Comparison of ENCODE assay signal across 12 cellular contexts in the genomic region with DNA sequence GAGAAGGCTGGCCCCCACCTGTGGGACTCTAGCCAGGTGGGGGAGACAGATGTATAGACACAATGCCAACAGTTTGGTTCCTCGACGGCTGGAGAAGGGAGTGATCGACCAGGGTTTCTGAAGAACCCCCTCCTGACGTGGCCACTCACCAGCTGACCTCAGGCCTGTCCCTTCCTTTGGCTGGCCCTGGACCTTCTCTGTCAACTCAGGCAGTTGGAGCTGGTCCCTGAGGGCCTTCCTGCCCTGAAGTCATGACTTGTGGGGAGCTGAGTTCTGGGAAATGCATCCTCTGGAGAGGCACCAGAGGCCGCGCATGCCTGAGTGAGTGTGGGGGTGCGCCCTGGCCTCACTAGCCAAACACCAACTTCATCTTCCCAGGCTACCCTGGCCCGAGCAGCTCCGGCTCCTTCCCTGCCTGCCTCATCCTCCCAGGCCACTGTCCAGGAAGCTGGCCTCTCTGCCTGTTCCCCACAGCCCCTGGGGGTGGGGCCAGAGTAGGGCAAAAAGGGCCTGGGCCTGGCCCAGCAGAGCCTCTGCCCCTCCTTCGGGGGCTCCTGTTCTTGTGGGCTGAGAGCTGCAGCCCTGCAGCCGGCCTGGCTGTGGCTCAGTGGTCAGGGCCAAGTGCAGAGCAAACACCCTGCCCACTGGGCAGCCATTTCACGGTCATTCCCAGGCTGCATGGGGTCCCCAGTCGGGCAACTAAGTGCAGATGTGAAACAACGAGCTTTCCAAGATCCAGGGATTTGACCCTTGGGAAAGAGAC. TPM values are rescaled to one million over a fixed set of nuclear protein-coding genes. Genes with fewer than 3 reads are reported as not detected.
A peak's percentile ranks its signal among the peaks of the same experiment; 100 is the strongest.
DNase-seq lines count a peak whose midpoint lies in the region; ATAC-seq and TF ChIP-seq lines count a peak whose summit lies in the region.
"Had no signal": no experiment of that assay in that cellular context is flagged by ENCODE, and none has a peak within 500 bp of the region (broad histone marks: within the 10 kb centered on the region; RNA-seq: fewer than 3 reads in every experiment).

No MANE protein-coding gene starts in this region.

- H3K4me3 Mint-ChIP-seq in activated CD4-positive, alpha-beta T cell treated with anti-CD3 and anti-CD28 coated beads, Interleukin-2, amount 10 ng/mL, durations not matched to agents 7 days and 5 days = no peak overlapping the region
- H3K4me3 Mint-ChIP-seq: activated T-helper 1 cell treated with anti-CD3 and anti-CD28 coated beads, Interleukin-12 subunit alpha, Interleukin-12 subunit beta, Interleukin-2, Interleukin-4 antibody, amounts not matched to agents 30 ng/mL and 10 ng/mL and 1 ng/mL, durations not matched to agents 14 hours and 24 hours and 36 hours; B cell; naive B cell had no signal

- H3K4me1 ChIP-seq in Peyer's patch = peaks cover 7 to 38% (median 14%) of the 10 kb centered on the region in 4 donors
- peaks cover 8% of the 10 kb centered on the region for H3K4me1 ChIP-seq in ovary (ENCODE audit: insufficient read depth)

- POLR2A ChIA-PET in activated CD4-positive, alpha-beta T cell treated with anti-CD3 and anti-CD28 coated beads, Interleukin-2, amount 10 ng/mL, durations not matched to agents 7 days and 5 days (lab: Charles Lee) = no interaction called here

- H3K27ac ChIP-seq in Peyer's patch (peak overlapping the region; percentile 35 to 78 (median 69)), ovary (peak overlapping the region; percentile 52 to 55)

- CTCF ChIA-PET in activated CD4-positive, alpha-beta T cell treated with anti-CD3 and anti-CD28 coated beads, Interleukin-2, amount 10 ng/mL, durations not matched to agents 7 days and 5 days (lab: Charles Lee) = interaction anchor here (0.6 to 2.9 kb wide), 10 partner anchors 8 to 157 kb away, joined by 3 to 11 read pairs (median 4); no protein-coding TSS in a partner anchor

- DNase-seq in AG09319 (ENCODE audit: extremely low read depth, low read depth) (peak; percentile 27), Peyer's patch (no peak), fibroblast of villous mesenchyme (ENCODE audit: low read depth) (peak; percentile 57), ovary (peak in 3 of 5 donors; percentile 46 to 65 (median 52)), amniotic stem cell (lab: John Stamatoyannopoulos, UW) (no peak)
- no peak for DNase-seq in activated CD4-positive, alpha-beta T cell treated with anti-CD3 and anti-CD28 coated beads, Interleukin-2, amount 10 ng/mL, durations not matched to agents 7 days and 5 days
- DNase-seq: naive B cell, T-helper 2 cell had no signal

- no peak for TF ChIP-seq CTCF in AG09319 (IDR thresholded peaks at IDR 0.05; ENCODE audit: low read depth, low read length)
- TF ChIP-seq CTCF in Peyer's patch (IDR thresholded peaks at IDR 0.05) = no peak
- no peak for TF ChIP-seq CTCF in fibroblast of villous mesenchyme (IDR thresholded peaks at IDR 0.05; ENCODE audit: insufficient read depth, low read depth, low read length)
- TF ChIP-seq CTCF in ovary (IDR thresholded peaks at IDR 0.05) = no peak

- 34 to 51% (median 36%) methylated on average over 14 of the region's 14 CpGs for WGBS in ovary, 3 donors

- H3K9me3 Mint-ChIP-seq in activated CD4-positive, alpha-beta T cell treated with anti-CD3 and anti-CD28 coated beads, Interleukin-2, amount 10 ng/mL, durations not matched to agents 7 days and 5 days = no peaks in the 10 kb centered on the region
- H3K9me3 Mint-ChIP-seq: activated T-helper 1 cell treated with anti-CD3 and anti-CD28 coated beads, Interleukin-12 subunit alpha, Interleukin-12 subunit beta, Interleukin-2, Interleukin-4 antibody, amounts not matched to agents 30 ng/mL and 10 ng/mL and 1 ng/mL, durations not matched to agents 14 hours and 24 hours and 36 hours; naive B cell had no signal

- TF ChIP-seq EP300 in ovary (IDR thresholded peaks at IDR 0.05) = no peak

- no peaks in the 10 kb centered on the region for H3K36me3 Mint-ChIP-seq in activated CD4-positive, alpha-beta T cell treated with anti-CD3 and anti-CD28 coated beads, Interleukin-2, amount 10 ng/mL, durations not matched to agents 7 days and 5 days (ENCODE audit: low read depth)
- H3K36me3 Mint-ChIP-seq: naive B cell had no signal

- intact Hi-C loops in ovary (cut with DNase I) = loop anchor here in 3 of 4 donors (5.0 to 10.0 kb wide), 4 partner anchors 71 to 131 kb away; a partner anchor contains a TSS

- no peaks in the 10 kb centered on the region for H3K27me3 Mint-ChIP-seq in activated CD4-positive, alpha-beta T cell treated with anti-CD3 and anti-CD28 coated beads, Interleukin-2, amount 10 ng/mL, durations not matched to agents 7 days and 5 days
- H3K27me3 Mint-ChIP-seq: B cell, naive B cell had no signal

- no peaks in the 10 kb centered on the region for H3K27me3 ChIP-seq in Peyer's patch
- no peaks in the 10 kb centered on the region for H3K27me3 ChIP-seq in ovary

- H3K4me3 ChIP-seq in Peyer's patch (no peak overlapping the region), fibroblast of villous mesenchyme (ENCODE audit: low read depth, low read length) (no peak overlapping the region), ovary (no peak overlapping the region)

- H3K36me3 ChIP-seq in Peyer's patch (no peaks in the 10 kb centered on the region), ovary (no peaks in the 10 kb centered on the region)

- ATAC-seq in HG02938 (IDR thresholded peaks at IDR 0.05; ENCODE audit: unreplicated experiment) = no peak
- ATAC-seq in HG02884 (IDR thresholded peaks at IDR 0.05; ENCODE audit: unreplicated experiment) = no peak

- H3K9me3 ChIP-seq in Peyer's patch (no peaks in the 10 kb centered on the region), ovary (no peaks in the 10 kb centered on the region)

- H3K27ac Mint-ChIP-seq in activated CD4-positive, alpha-beta T cell treated with anti-CD3 and anti-CD28 coated beads, Interleukin-2, amount 10 ng/mL, durations not matched to agents 7 days and 5 days = no peak overlapping the region
- H3K27ac Mint-ChIP-seq: activated T-helper 1 cell treated with anti-CD3 and anti-CD28 coated beads, Interleukin-12 subunit alpha, Interleukin-12 subunit beta, Interleukin-2, Interleukin-4 antibody, amounts not matched to agents 30 ng/mL and 10 ng/mL and 1 ng/mL, durations not matched to agents 14 hours and 24 hours and 36 hours; B cell had no signal

- peaks cover 36% of the 10 kb centered on the region for H3K4me1 Mint-ChIP-seq in activated CD4-positive, alpha-beta T cell treated with anti-CD3 and anti-CD28 coated beads, Interleukin-2, amount 10 ng/mL, durations not matched to agents 7 days and 5 days

- TF ChIP-seq POLR2A in Peyer's patch (IDR thresholded peaks at IDR 0.05) = no peak
- TF ChIP-seq POLR2A in ovary (IDR thresholded peaks at IDR 0.05) = no peak

RNA-seq across cellular contexts. Expression of a gene that starts 23.6 kb away (rescaled TPM):
- total RNA-seq in Peyer's patch (100 to 1,000 TPM in 1 of 4 donors, 10 to 100 TPM in 3; 75.7 to 116 (median 92.9) TPM), fibroblast of villous mesenchyme (14.7 and 18.4 TPM in 2 replicates), ovary (10 to 100 TPM; 60.9 to 93.7 (median 78.2) TPM)
- polyA plus RNA-seq in ovary = 100 to 1,000 TPM in 1 of 2 donors, 10 to 100 TPM in 1; 87.4 to 118 TPM
- total RNA-seq in activated CD4-positive, alpha-beta T cell treated with anti-CD3 and anti-CD28 coated beads, Interleukin-2, amount 10 ng/mL, durations not matched to agents 7 days and 5 days = 10 to 100 TPM; 74.3 to 75.5 TPM

RNA-seq across cellular contexts. Expression of a gene that starts 49.0 kb away (rescaled TPM):
- total RNA-seq in Peyer's patch = 10 to 100 TPM in 1 of 4 donors, 1 to 10 TPM in 3; 2.8 to 16.5 (median 4.1) TPM
- 9.7 and 10.4 TPM in 2 replicates for total RNA-seq in fibroblast of villous mesenchyme
- 10 to 100 TPM in 5 of 7 donors, 1 to 10 TPM in 2; 6.9 to 30.7 (median 26.1) TPM for total RNA-seq in ovary
- polyA plus RNA-seq in ovary = 10 to 100 TPM; 13.0 to 17.6 TPM
- total RNA-seq in activated CD4-positive, alpha-beta T cell treated with anti-CD3 and anti-CD28 coated beads, Interleukin-2, amount 10 ng/mL, durations not matched to agents 7 days and 5 days = 10 to 100 TPM; 14.3 to 17.1 TPM

Comparison
In these comparisons a context has a peak if more than half of its experiments do, and no peak if none do; other contexts are left out.
1. DNase-seq: peak in AG09319 (single experiment), fibroblast of villous mesenchyme (single experiment) and ovary (3 of 5); none in Peyer's patch (0 of 3), amniotic stem cell (single experiment) and activated CD4-positive, alpha-beta T cell treated with anti-CD3 and anti-CD28 coated beads, Interleukin-2, amount 10 ng/mL, durations not matched to agents 7 days and 5 days (single experiment).